15 cellular contexts compared by ENCODE assay signal in the genomic region with DNA sequence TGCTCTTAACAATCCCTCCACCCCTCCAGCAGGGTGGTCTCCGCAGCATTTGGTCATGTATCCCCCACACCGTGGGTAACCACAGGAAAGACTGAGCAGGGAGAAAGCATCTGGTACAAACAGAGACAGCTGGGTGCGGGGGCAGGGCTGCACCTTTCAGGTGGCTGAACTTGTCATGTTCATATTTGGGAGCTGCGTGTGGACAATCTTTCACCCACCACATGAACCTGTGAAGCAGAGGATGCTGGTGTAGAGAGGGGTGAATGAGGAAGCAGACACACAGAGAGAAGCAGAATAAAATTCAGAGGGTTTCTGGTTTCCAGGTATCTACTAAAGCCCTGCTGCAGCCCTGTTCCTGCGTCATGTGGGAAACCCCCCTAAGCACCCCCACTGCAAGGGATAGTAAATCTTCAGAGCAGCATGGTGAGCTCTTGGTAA. TPM values are rescaled to one million over a fixed set of nuclear protein-coding genes. Genes with fewer than 3 reads are reported as not detected.
DNase-seq lines count a peak whose midpoint lies in the region; ATAC-seq and TF ChIP-seq lines count a peak whose summit lies in the region.
"Had no signal": no experiment of that assay in that cellular context is flagged by ENCODE, and none has a peak within 500 bp of the region (broad histone marks: within the 10 kb centered on the region; RNA-seq: fewer than 3 reads in every experiment).

No MANE protein-coding gene starts in this region.

- H3K27ac Mint-ChIP-seq in activated CD8-positive, alpha-beta memory T cell treated with anti-CD3 and anti-CD28 coated beads, Interleukin-2, amount 10 ng/mL, durations not matched to agents 7 days and 5 days: no peak overlapping the region
- H3K27ac Mint-ChIP-seq in activated naive CD8-positive, alpha-beta T cell: peak overlapping the region; percentile 1
- peak overlapping the region in 1 of 2 donors; percentile 88 for H3K27ac Mint-ChIP-seq in stimulated activated naive CD8-positive, alpha-beta T cell treated with anti-CD3 and anti-CD28 coated beads, Interleukin-15, amount 100 ng/mL, for 72 hours
- no peak overlapping the region for H3K27ac Mint-ChIP-seq in chondrocyte (ENCODE audit: unreplicated experiment)

- peak; percentile 56 for DNase-seq in activated CD8-positive, alpha-beta memory T cell treated with anti-CD3 and anti-CD28 coated beads for 24 hours
- no peak for DNase-seq in activated CD8-positive, alpha-beta memory T cell treated with anti-CD3 and anti-CD28 coated beads, Interleukin-2, amount 10 ng/mL, durations not matched to agents 7 days and 5 days
- DNase-seq in stimulated activated naive CD8-positive, alpha-beta T cell treated with anti-CD3 and anti-CD28 coated beads, Interleukin-15, amount 100 ng/mL, for 72 hours: no peak
- DNase-seq in NCI-H1048 (lab: John Stamatoyannopoulos, UW): no peak
- no peak for DNase-seq in chondrocyte (ENCODE audit: low spot score)
- no peak for DNase-seq in stimulated activated CD4-positive, alpha-beta T cell treated with anti-CD3 and anti-CD28 coated beads, Interleukin-2, amount 100 ng/mL, for 48 hours
- DNase-seq: activated CD4-positive, alpha-beta T cell treated with anti-CD3 and anti-CD28 coated beads for 48 hours; activated gamma-delta T cell treated with Interleukin-2 at 50 U/mL for 16 hours; Calu3; MG63; PC-3; stimulated activated CD4-positive, alpha-beta T cell treated with anti-CD3 and anti-CD28 coated beads, Interleukin-15, amount 100 ng/mL, for 24 hours; transverse colon had no signal

- H3K36me3 Mint-ChIP-seq in activated CD8-positive, alpha-beta memory T cell treated with anti-CD3 and anti-CD28 coated beads, Interleukin-2, amount 10 ng/mL, durations not matched to agents 7 days and 5 days: peaks cover 26% of the 10 kb centered on the region
- H3K36me3 Mint-ChIP-seq in activated naive CD8-positive, alpha-beta T cell: peaks cover 13% of the 10 kb centered on the region
- H3K36me3 Mint-ChIP-seq in chondrocyte (ENCODE audit: low read depth): no peaks in the 10 kb centered on the region

- no peak overlapping the region for H3K4me3 Mint-ChIP-seq in activated CD8-positive, alpha-beta memory T cell treated with anti-CD3 and anti-CD28 coated beads, Interleukin-2, amount 10 ng/mL, durations not matched to agents 7 days and 5 days
- H3K4me3 Mint-ChIP-seq in activated naive CD8-positive, alpha-beta T cell: no peak overlapping the region
- peak overlapping the region; percentile 2 to 43 for H3K4me3 Mint-ChIP-seq in stimulated activated naive CD8-positive, alpha-beta T cell treated with anti-CD3 and anti-CD28 coated beads, Interleukin-15, amount 100 ng/mL, for 72 hours
- H3K4me3 Mint-ChIP-seq in chondrocyte (ENCODE audit: unreplicated experiment): no peak overlapping the region

- TF ChIP-seq CTCF in chondrocyte (IDR thresholded peaks at IDR 0.05): no peak

- peaks cover 37% of the 10 kb centered on the region for H3K4me1 Mint-ChIP-seq in activated CD8-positive, alpha-beta memory T cell treated with anti-CD3 and anti-CD28 coated beads, Interleukin-2, amount 10 ng/mL, durations not matched to agents 7 days and 5 days
- peaks cover 23% of the 10 kb centered on the region for H3K4me1 Mint-ChIP-seq in activated naive CD8-positive, alpha-beta T cell (ENCODE audit: low read depth)
- peaks cover 37% of the 10 kb centered on the region for H3K4me1 Mint-ChIP-seq in stimulated activated naive CD8-positive, alpha-beta T cell treated with anti-CD3 and anti-CD28 coated beads, Interleukin-15, amount 100 ng/mL, for 72 hours
- peaks cover 5% of the 10 kb centered on the region for H3K4me1 Mint-ChIP-seq in chondrocyte (ENCODE audit: low read depth)

- no peaks in the 10 kb centered on the region for H3K27me3 Mint-ChIP-seq in activated CD8-positive, alpha-beta memory T cell treated with anti-CD3 and anti-CD28 coated beads, Interleukin-2, amount 10 ng/mL, durations not matched to agents 7 days and 5 days
- H3K27me3 Mint-ChIP-seq in activated naive CD8-positive, alpha-beta T cell: no peaks in the 10 kb centered on the region
- no peaks in the 10 kb centered on the region for H3K27me3 Mint-ChIP-seq in stimulated activated naive CD8-positive, alpha-beta T cell treated with anti-CD3 and anti-CD28 coated beads, Interleukin-15, amount 100 ng/mL, for 72 hours
- no peaks in the 10 kb centered on the region for H3K27me3 Mint-ChIP-seq in chondrocyte (ENCODE audit: low read depth)

- CTCF ChIA-PET in activated CD8-positive, alpha-beta memory T cell treated with anti-CD3 and anti-CD28 coated beads, Interleukin-2, amount 10 ng/mL, durations not matched to agents 7 days and 5 days (lab: Charles Lee): interaction anchor here (1.5 to 2.4 kb wide), 2 partner anchors 43 to 97 kb away, joined by 5 to 7 read pairs; no protein-coding TSS in a partner anchor

- H3K9me3 Mint-ChIP-seq in activated CD8-positive, alpha-beta memory T cell treated with anti-CD3 and anti-CD28 coated beads, Interleukin-2, amount 10 ng/mL, durations not matched to agents 7 days and 5 days (ENCODE audit: low read depth): no peaks in the 10 kb centered on the region
- H3K9me3 Mint-ChIP-seq in activated naive CD8-positive, alpha-beta T cell (ENCODE audit: low read depth): no peaks in the 10 kb centered on the region
- H3K9me3 Mint-ChIP-seq in stimulated activated naive CD8-positive, alpha-beta T cell treated with anti-CD3 and anti-CD28 coated beads, Interleukin-15, amount 100 ng/mL, for 72 hours: no peaks in the 10 kb centered on the region
- H3K9me3 Mint-ChIP-seq in chondrocyte (ENCODE audit: low read depth): no peaks in the 10 kb centered on the region

- no peak for ATAC-seq in activated CD8-positive, alpha-beta memory T cell treated with anti-CD3 and anti-CD28 coated beads, Interleukin-2, amount 10 ng/mL, durations not matched to agents 7 days and 5 days
- peak; percentile 48 for ATAC-seq in HG02885 (IDR thresholded peaks at IDR 0.05; ENCODE audit: poor library complexity, unreplicated experiment)
- peak; percentile 70 for ATAC-seq in stimulated activated naive CD8-positive, alpha-beta T cell treated with anti-CD3 and anti-CD28 coated beads, Interleukin-15, amount 100 ng/mL, for 72 hours
- ATAC-seq: PC-3 had no signal

RNA-seq across cellular contexts. Expression of gene GFOD1, which starts 8.9 kb away (rescaled TPM):
- total RNA-seq in activated CD8-positive, alpha-beta memory T cell treated with anti-CD3 and anti-CD28 coated beads, Interleukin-2, amount 10 ng/mL, durations not matched to agents 7 days and 5 days: 10 to 100 TPM; 10.6 to 11.6 TPM
- 2.0 to 3.1 TPM (median 2.1 TPM) in 3 replicates for total RNA-seq in chondrocyte

Comparison
In these comparisons a context has a peak if more than half of its experiments do, and no peak if none do; other contexts are left out.
1. H3K4me3 Mint-ChIP-seq: peak in stimulated activated naive CD8-positive, alpha-beta T cell treated with anti-CD3 and anti-CD28 coated beads, Interleukin-15, amount 100 ng/mL, for 72 hours (2 of 2); none in activated CD8-positive, alpha-beta memory T cell treated with anti-CD3 and anti-CD28 coated beads, Interleukin-2, amount 10 ng/mL, durations not matched to agents 7 days and 5 days (single experiment), activated naive CD8-positive, alpha-beta T cell (single experiment) and chondrocyte (single experiment).